8 cellular contexts compared by ENCODE assay signal in genomic region chr17:19645608-19646250, GRCh38. TPM values are rescaled to one million over a fixed set of nuclear protein-coding genes. Genes with fewer than 3 reads are reported as not detected.
DNase-seq lines count a peak whose midpoint lies in the region; ATAC-seq lines count a peak whose summit lies in the region.

No MANE protein-coding gene starts in this region.

- H3K4me1 Mint-ChIP-seq in activated T-helper 2 cell treated with anti-CD3 and anti-CD28 coated beads, Interferon-gamma antibody, Interleukin-2, Interleukin-4, amounts not matched to agents 10 μg/mL and 5 μg/mL and 100 μg/mL, durations not matched to agents 14 hours and 24 hours and 36 hours (ENCODE audit: low read depth), result peaks cover 34% of the 10 kb centered on the region

- intact Hi-C loops in activated T-helper 2 cell treated with anti-CD3 and anti-CD28 coated beads, Interferon-gamma antibody, Interleukin-2, Interleukin-4, amounts not matched to agents 10 μg/mL and 5 μg/mL and 100 μg/mL, durations not matched to agents 14 hours and 24 hours and 36 hours (cut with micrococcal nuclease), result loop anchor here (2.0 to 10.0 kb wide), 3 partner anchors 119 to 271 kb away; partner anchors contain the start of gene MAPK7

- H3K4me3 Mint-ChIP-seq in activated T-helper 2 cell treated with anti-CD3 and anti-CD28 coated beads, Interferon-gamma antibody, Interleukin-2, Interleukin-4, amounts not matched to agents 10 μg/mL and 5 μg/mL and 100 μg/mL, durations not matched to agents 14 hours and 24 hours and 36 hours (ENCODE audit: low read depth), result no peak overlapping the region

- no peaks in the 10 kb centered on the region for H3K36me3 Mint-ChIP-seq in activated T-helper 2 cell treated with anti-CD3 and anti-CD28 coated beads, Interferon-gamma antibody, Interleukin-2, Interleukin-4, amounts not matched to agents 10 μg/mL and 5 μg/mL and 100 μg/mL, durations not matched to agents 14 hours and 24 hours and 36 hours (ENCODE audit: low read depth)

- no peak for ATAC-seq in GM18858 (IDR thresholded peaks at IDR 0.05; ENCODE audit: unreplicated experiment)

- H3K9me3 Mint-ChIP-seq in activated T-helper 2 cell treated with anti-CD3 and anti-CD28 coated beads, Interferon-gamma antibody, Interleukin-2, Interleukin-4, amounts not matched to agents 10 μg/mL and 5 μg/mL and 100 μg/mL, durations not matched to agents 14 hours and 24 hours and 36 hours, result no peaks in the 10 kb centered on the region

- peak; percentile 6 for DNase-seq in NCI-H1092 (lab: John Stamatoyannopoulos, UW)
- no peak for DNase-seq in NCI-H1092 treated with DMSO at 0.1 percent for 48 hours (lab: John Stamatoyannopoulos, UW)
- DNase-seq in OCI-M1 (lab: John Stamatoyannopoulos, UW), result peak; percentile 60
- peak; percentile 54 for DNase-seq in activated T-helper 2 cell treated with anti-CD3 and anti-CD28 coated beads, Interferon-gamma antibody, Interleukin-2, Interleukin-4, amounts not matched to agents 10 μg/mL and 5 μg/mL and 100 μg/mL, durations not matched to agents 14 hours and 24 hours and 36 hours (ENCODE audit: low spot score)
- DNase-seq in hypothalamus (lab: John Stamatoyannopoulos, UW), result peak in 34 of 51 donors; percentile 3 to 71 (median 28)
- peak; percentile 16 for DNase-seq in stimulated activated CD4-positive, alpha-beta T cell treated with anti-CD3 and anti-CD28 coated beads, Interleukin-2, amount 100 ng/mL, for 4 hours (ENCODE audit: low read depth)
- no peak for DNase-seq in DMS114 treated with DMSO at 0.1 percent for 48 hours (lab: John Stamatoyannopoulos, UW; ENCODE audit: unreplicated experiment)

- peaks cover 26% of the 10 kb centered on the region for H3K27me3 Mint-ChIP-seq in activated T-helper 2 cell treated with anti-CD3 and anti-CD28 coated beads, Interferon-gamma antibody, Interleukin-2, Interleukin-4, amounts not matched to agents 10 μg/mL and 5 μg/mL and 100 μg/mL, durations not matched to agents 14 hours and 24 hours and 36 hours (ENCODE audit: low read depth)

- H3K27ac Mint-ChIP-seq in activated T-helper 2 cell treated with anti-CD3 and anti-CD28 coated beads, Interferon-gamma antibody, Interleukin-2, Interleukin-4, amounts not matched to agents 10 μg/mL and 5 μg/mL and 100 μg/mL, durations not matched to agents 14 hours and 24 hours and 36 hours, result no peak overlapping the region

RNA-seq across cellular contexts. Expression of gene ALDH3A2, which starts 2.8 kb away (rescaled TPM):
- total RNA-seq in activated T-helper 2 cell treated with anti-CD3 and anti-CD28 coated beads, Interferon-gamma antibody, Interleukin-2, Interleukin-4, amounts not matched to agents 10 μg/mL and 5 μg/mL and 100 μg/mL, durations not matched to agents 14 hours and 24 hours and 36 hours, result 36.7 and 36.9 TPM in 2 replicates

Comparison
In these comparisons a context has a peak if more than half of its experiments do, and no peak if none do; other contexts are left out.
1. DNase-seq: peak in NCI-H1092 (single experiment), OCI-M1 (single experiment), activated T-helper 2 cell treated with anti-CD3 and anti-CD28 coated beads, Interferon-gamma antibody, Interleukin-2, Interleukin-4, amounts not matched to agents 10 μg/mL and 5 μg/mL and 100 μg/mL, durations not matched to agents 14 hours and 24 hours and 36 hours (single experiment), hypothalamus (34 of 51) and stimulated activated CD4-positive, alpha-beta T cell treated with anti-CD3 and anti-CD28 coated beads, Interleukin-2, amount 100 ng/mL, for 4 hours (single experiment); none in NCI-H1092 treated with DMSO at 0.1 percent for 48 hours (single experiment) and DMS114 treated with DMSO at 0.1 percent for 48 hours (single experiment).